ENCODE assay signal across 1 cellular context in genomic region chr6:150865406-150866146, GRCh38.
TF ChIP-seq lines count a peak whose summit lies in the region.

MTHFD1L (plus strand) TSS chr6:150865702; CDS start chr6:150865823, 121 bp downstream.

TF ChIP-seq in HCT116, 20 proteins besides CTCF, POLR2A, EP300 and RAD21 (continued from another document):
- peak; percentile 49 for TF ChIP-seq SIN3A (IDR thresholded peaks at IDR 0.05; ENCODE audit: low read depth)
TF ChIP-seq in HCT116: peak in this region for 7.
